19 cellular contexts compared by ENCODE assay signal in the genomic region with DNA sequence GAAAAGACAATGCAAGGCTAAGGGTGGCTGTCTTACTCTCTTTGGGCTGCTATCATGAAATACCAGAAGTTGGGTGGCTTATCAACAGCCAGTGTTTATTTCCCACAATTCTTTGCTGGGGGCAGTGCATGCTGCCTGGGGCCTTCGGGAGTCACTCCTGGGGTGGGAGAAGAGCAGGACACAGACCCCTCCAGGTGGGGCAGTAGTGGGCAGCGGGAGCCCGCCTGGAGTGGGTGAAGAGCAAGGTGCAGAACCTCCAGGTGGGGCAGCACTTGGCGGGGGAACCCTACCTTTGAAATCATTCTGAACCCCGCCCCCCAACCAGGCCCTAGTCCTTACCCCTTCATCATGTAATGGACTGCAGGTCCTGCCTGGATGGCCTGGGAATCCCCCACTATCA.
"Had no signal": no experiment of that assay in that cellular context is flagged by ENCODE, and none has a peak within 500 bp of the region (broad histone marks: within the 10 kb centered on the region; RNA-seq: fewer than 3 reads in every experiment).

No MANE protein-coding gene starts in this region.

- FAIRE-seq: kidney, small intestine, urothelium cell line had no signal

- H3K36me3 ChIP-seq: esophagus squamous epithelium, gastroesophageal sphincter had no signal

- H3K9me3 Mint-ChIP-seq: effector memory CD8-positive, alpha-beta T cell; immature natural killer cell; nephron progenitor cell had no signal

- H3K27ac Mint-ChIP-seq: dendritic cell treated with granulocyte-macrophage colony-stimulating factor and Interleukin-4, amounts not matched to agents 40 ng/mL and 50 ng/mL, for 4 days; effector memory CD8-positive, alpha-beta T cell; naive thymus-derived CD4-positive, alpha-beta T cell; nephron progenitor cell had no signal

- H3K27ac ChIP-seq: epithelial cell of prostate, esophagus squamous epithelium, gastroesophageal sphincter had no signal

- H3K36me3 Mint-ChIP-seq: immature natural killer cell; naive thymus-derived CD4-positive, alpha-beta T cell had no signal

- H3K4me3 Mint-ChIP-seq: dendritic cell treated with granulocyte-macrophage colony-stimulating factor and Interleukin-4, amounts not matched to agents 40 ng/mL and 50 ng/mL, for 4 days; effector memory CD8-positive, alpha-beta T cell; immature natural killer cell; naive thymus-derived CD4-positive, alpha-beta T cell; nephron progenitor cell had no signal

- H3K9me3 ChIP-seq: esophagus squamous epithelium, gastroesophageal sphincter had no signal

- ATAC-seq: effector memory CD8-positive, alpha-beta T cell; gastroesophageal sphincter; left colon; left ventricle myocardium superior; naive thymus-derived CD4-positive, alpha-beta T cell; right cardiac atrium had no signal

- H3K27me3 ChIP-seq: esophagus squamous epithelium, gastroesophageal sphincter had no signal

- H3K4me1 Mint-ChIP-seq: immature natural killer cell; naive thymus-derived CD4-positive, alpha-beta T cell; nephron progenitor cell had no signal

- H3K4me3 ChIP-seq: esophagus squamous epithelium, gastroesophageal sphincter had no signal

- DNase-seq: effector memory CD8-positive, alpha-beta T cell; esophagus squamous epithelium; foreskin fibroblast; glutamatergic neuron; immature natural killer cell; kidney; left colon; left ventricle myocardium superior; naive thymus-derived CD4-positive, alpha-beta T cell; nephron progenitor cell; posterior cingulate gyrus; right cardiac atrium; small intestine; stimulated activated CD4-positive, alpha-beta T cell treated with anti-CD3 and anti-CD28 coated beads, Interleukin-12 subunit alpha, Interleukin-12 subunit beta, amount 100 ng/mL, for 4 hours; stimulated activated naive CD4-positive, alpha-beta T cell treated with Interleukin-2 at 50 U/mL for 16 hours had no signal

- H3K27me3 Mint-ChIP-seq: dendritic cell treated with granulocyte-macrophage colony-stimulating factor and Interleukin-4, amounts not matched to agents 40 ng/mL and 50 ng/mL, for 4 days had no signal
